ENCODE assay signal across 1 cellular context in genomic region chr11:10622957-10623787, GRCh38.
TF ChIP-seq lines count a peak whose summit lies in the region.

No MANE protein-coding gene starts in this region.

TF ChIP-seq in HepG2, 621 proteins besides CTCF, POLR2A, EP300 and RAD21 (continued from another document):
- TF ChIP-seq ZBTB49 (CRISPR knock-in tag; IDR thresholded peaks at IDR 0.05; ENCODE audit: borderline replicate concordance) (no peak), MTA3 (CRISPR knock-in tag; IDR thresholded peaks at IDR 0.05) (no peak), FOXJ3 (CRISPR knock-in tag; IDR thresholded peaks at IDR 0.05; ENCODE audit: borderline replicate concordance) (no peak), HNRNPUL1 (IDR thresholded peaks at IDR 0.05; ENCODE audit: low read depth, low read length) (no peak), ZNF30 (CRISPR knock-in tag; IDR thresholded peaks at IDR 0.05) (no peak), ZNF780A (CRISPR knock-in tag; IDR thresholded peaks at IDR 0.05) (no peak), MLX (CRISPR knock-in tag; IDR thresholded peaks at IDR 0.05) (no peak), PPARG (CRISPR knock-in tag; conservative IDR thresholded peaks at IDR 0.05) (no peak), FOXP1 (IDR thresholded peaks at IDR 0.05) (no peak), FOXP1 (CRISPR knock-in tag; IDR thresholded peaks at IDR 0.05) (no peak), SRSF9 (IDR thresholded peaks at IDR 0.05; ENCODE audit: borderline replicate concordance, insufficient read depth, low read depth, low read length, poor library complexity, severe bottlenecking) (no peak), GATAD2A (CRISPR knock-in tag; IDR thresholded peaks at IDR 0.05) (no peak), MED13 (CRISPR knock-in tag; IDR thresholded peaks at IDR 0.05) (no peak)
- TF ChIP-seq, protein P1, sequence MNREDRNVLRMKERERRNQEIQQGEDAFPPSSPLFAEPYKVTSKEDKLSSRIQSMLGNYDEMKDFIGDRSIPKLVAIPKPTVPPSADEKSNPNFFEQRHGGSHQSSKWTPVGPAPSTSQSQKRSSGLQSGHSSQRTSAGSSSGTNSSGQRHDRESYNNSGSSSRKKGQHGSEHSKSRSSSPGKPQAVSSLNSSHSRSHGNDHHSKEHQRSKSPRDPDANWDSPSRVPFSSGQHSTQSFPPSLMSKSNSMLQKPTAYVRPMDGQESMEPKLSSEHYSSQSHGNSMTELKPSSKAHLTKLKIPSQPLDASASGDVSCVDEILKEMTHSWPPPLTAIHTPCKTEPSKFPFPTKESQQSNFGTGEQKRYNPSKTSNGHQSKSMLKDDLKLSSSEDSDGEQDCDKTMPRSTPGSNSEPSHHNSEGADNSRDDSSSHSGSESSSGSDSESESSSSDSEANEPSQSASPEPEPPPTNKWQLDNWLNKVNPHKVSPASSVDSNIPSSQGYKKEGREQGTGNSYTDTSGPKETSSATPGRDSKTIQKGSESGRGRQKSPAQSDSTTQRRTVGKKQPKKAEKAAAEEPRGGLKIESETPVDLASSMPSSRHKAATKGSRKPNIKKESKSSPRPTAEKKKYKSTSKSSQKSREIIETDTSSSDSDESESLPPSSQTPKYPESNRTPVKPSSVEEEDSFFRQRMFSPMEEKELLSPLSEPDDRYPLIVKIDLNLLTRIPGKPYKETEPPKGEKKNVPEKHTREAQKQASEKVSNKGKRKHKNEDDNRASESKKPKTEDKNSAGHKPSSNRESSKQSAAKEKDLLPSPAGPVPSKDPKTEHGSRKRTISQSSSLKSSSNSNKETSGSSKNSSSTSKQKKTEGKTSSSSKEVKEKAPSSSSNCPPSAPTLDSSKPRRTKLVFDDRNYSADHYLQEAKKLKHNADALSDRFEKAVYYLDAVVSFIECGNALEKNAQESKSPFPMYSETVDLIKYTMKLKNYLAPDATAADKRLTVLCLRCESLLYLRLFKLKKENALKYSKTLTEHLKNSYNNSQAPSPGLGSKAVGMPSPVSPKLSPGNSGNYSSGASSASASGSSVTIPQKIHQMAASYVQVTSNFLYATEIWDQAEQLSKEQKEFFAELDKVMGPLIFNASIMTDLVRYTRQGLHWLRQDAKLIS (CRISPR knock-in tag; IDR thresholded peaks at IDR 0.05) = no peak
